In genomic region chr6:142934190-142934589, GRCh38 we compare ENCODE assay signal across 1 cellular context.
TF ChIP-seq lines count a peak whose summit lies in the region.

No MANE protein-coding gene starts in this region.

TF ChIP-seq in GM12878, 131 proteins besides CTCF, POLR2A, EP300 and RAD21:
- TF ChIP-seq ATF3 (IDR thresholded peaks at IDR 0.05; ENCODE audit: borderline replicate concordance, extremely low read depth, low read depth, low read length) (no peak), PRDM15 (CRISPR knock-in tag; IDR thresholded peaks at IDR 0.05) (no peak), POLR2AphosphoS2 (IDR thresholded peaks at IDR 0.05; ENCODE audit: low read depth, low read length) (no peak), ATF7 (IDR thresholded peaks at IDR 0.05; ENCODE audit: low read depth) (no peak)
